ENCODE assay signal across 8 cellular contexts in genomic region chr16:15777533-15778203, GRCh38.
DNase-seq lines count a peak whose midpoint lies in the region; ATAC-seq and TF ChIP-seq lines count a peak whose summit lies in the region.

No MANE protein-coding gene starts in this region.

- peaks cover 3 to 100% (median 4%) of the 10 kb centered on the region in 3 donors for H3K4me1 ChIP-seq in gastroesophageal sphincter

- no peak for TF ChIP-seq EP300 in gastroesophageal sphincter (IDR thresholded peaks at IDR 0.05)

- H3K9me3 ChIP-seq in gastroesophageal sphincter, result no peaks in the 10 kb centered on the region

- TF ChIP-seq CTCF in gastroesophageal sphincter (IDR thresholded peaks at IDR 0.05), result peak in 2 of 4 experiments; percentile 12 to 16

- peaks cover 0 to 83% of the 10 kb centered on the region in 2 donors for H3K36me3 ChIP-seq in gastroesophageal sphincter

- no peak for TF ChIP-seq POLR2A in gastroesophageal sphincter (IDR thresholded peaks at IDR 0.05)

- H3K27ac ChIP-seq in gastroesophageal sphincter, result peak overlapping the region; percentile 58 to 83 (median 77)

- H3K27me3 ChIP-seq in gastroesophageal sphincter, result no peaks in the 10 kb centered on the region

- ATAC-seq in gastroesophageal sphincter (no peak), GM19463 (IDR thresholded peaks at IDR 0.05; ENCODE audit: unreplicated experiment) (no peak), HG02938 (IDR thresholded peaks at IDR 0.05; ENCODE audit: unreplicated experiment) (no peak)

- peak; percentile 6 for DNase-seq in NCI-H1436 (lab: John Stamatoyannopoulos, UW)
- DNase-seq in NCI-H1436 treated with DMSO at 0.1 percent for 48 hours (lab: John Stamatoyannopoulos, UW), result no peak
- DNase-seq in HuH-7.5 (ENCODE audit: low spot score), result peak; percentile 27
- peak; percentile 28 to 58 for DNase-seq in SHP77 (lab: John Stamatoyannopoulos, UW)
- no peak for DNase-seq in mucosa of gallbladder (ENCODE audit: low spot score)

- H3K4me3 ChIP-seq in gastroesophageal sphincter, result no peak overlapping the region

- 50 to 61% methylated on average over 5 to 9 of the region's 11 CpGs for WGBS in gastroesophageal sphincter (ENCODE audit: low coverage in 1 of 2), 2 donors

Comparison
In these comparisons a context has a peak if more than half of its experiments do, and no peak if none do; other contexts are left out.
1. DNase-seq: peak in NCI-H1436 (single experiment), HuH-7.5 (single experiment) and SHP77 (2 of 2); none in NCI-H1436 treated with DMSO at 0.1 percent for 48 hours (single experiment) and mucosa of gallbladder (single experiment).